In the genomic region with DNA sequence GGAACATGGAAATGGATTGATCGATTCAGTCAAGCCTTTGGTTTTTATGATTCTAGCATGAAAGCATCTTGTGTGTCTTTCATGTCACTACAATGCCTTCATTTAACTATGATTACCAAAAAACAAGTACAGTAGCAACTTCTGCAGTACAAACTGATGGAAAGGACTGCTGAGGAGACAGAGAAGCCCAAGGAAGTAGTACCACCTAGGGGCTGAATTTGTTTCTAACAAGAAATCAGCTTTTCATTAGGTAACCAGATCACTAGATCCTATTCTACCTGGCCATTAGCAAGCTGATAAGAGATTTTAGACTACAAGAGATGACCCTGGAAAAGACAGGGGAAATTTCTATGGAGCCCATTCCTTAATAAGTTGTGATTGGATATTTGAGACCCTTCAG, we compare ENCODE assay signal across 8 cellular contexts. TPM values are rescaled to one million over a fixed set of nuclear protein-coding genes. Genes with fewer than 3 reads are reported as not detected.
DNase-seq lines count a peak whose midpoint lies in the region; ATAC-seq and TF ChIP-seq lines count a peak whose summit lies in the region.

No MANE protein-coding gene starts in this region.

- H3K9ac ChIP-seq in HCT116 (ENCODE audit: low read length): no peak overlapping the region

- BruUV-seq in HCT116 (replicated peaks; lab: Mats Ljungman, UMichigan): no TSS peak

- H3K79me2 ChIP-seq in HCT116 (ENCODE audit: insufficient read depth, low read length): no peaks in the 10 kb centered on the region

- no peaks in the 10 kb centered on the region for H3K36me3 ChIP-seq in HCT116 (ENCODE audit: control insufficient read depth in 1 of 2, insufficient read depth in 2 of 2, low read length in 2 of 2)
- no peaks in the 10 kb centered on the region for H3K36me3 ChIP-seq in ascending aorta
- H3K36me3 ChIP-seq in lung (ENCODE audit: control insufficient read depth in 2 of 2, insufficient read depth in 2 of 2, low read length in 2 of 2): no peaks in the 10 kb centered on the region

- H3K4me3 ChIP-seq in HCT116 (replicated peaks in 1 of 2; ENCODE audit: low read depth in 1 of 2, low read length in 2 of 2) (no peak overlapping the region), ascending aorta (no peak overlapping the region), lung (no peak overlapping the region)

- TF ChIP-seq POLR2A in HCT116 (IDR thresholded peaks at IDR 0.05; ENCODE audit: borderline replicate concordance, extremely low read depth, insufficient read depth, insufficient read length): no peak

- TF ChIP-seq CTCF in CD4-positive, alpha-beta T cell (IDR thresholded peaks at IDR 0.05): peak; percentile 40
- TF ChIP-seq CTCF in HCT116 (IDR thresholded peaks at IDR 0.05 in 2 of 3, conservative IDR thresholded peaks at IDR 0.05 in 1 of 3; ENCODE audit: borderline replicate concordance in 1 of 3, insufficient read depth in 1 of 3, low read depth in 2 of 3, low read length in 2 of 3): peak in 2 of 3 experiments; percentile 44 to 70; a peak in 3 of 6 replicates
- peak; percentile 40 to 56 (median 44) for TF ChIP-seq CTCF in ascending aorta (IDR thresholded peaks at IDR 0.05)
- peak; percentile 18 for TF ChIP-seq CTCF in lung (IDR thresholded peaks at IDR 0.05; ENCODE audit: control extremely low read depth, extremely low read depth)

- H3K27ac ChIP-seq in CD4-positive, alpha-beta T cell (ENCODE audit: low read depth, low read length): no peak overlapping the region
- no peak overlapping the region for H3K27ac ChIP-seq in HCT116 (ENCODE audit: low read depth, low read length)
- no peak overlapping the region for H3K27ac ChIP-seq in ascending aorta
- H3K27ac ChIP-seq in lung (ENCODE audit: low read depth in 1 of 2, low read length in 1 of 2): no peak overlapping the region

- H3K4me1 ChIP-seq in HCT116 (ENCODE audit: control insufficient read depth in 1 of 2, insufficient read depth in 2 of 2, low read length in 2 of 2): peaks cover 2 to 11% of the 10 kb centered on the region in 2 experiments; a peak in 3 of 4 replicates
- H3K4me1 ChIP-seq in ascending aorta: peaks cover 3 to 19% of the 10 kb centered on the region in 2 donors
- peaks cover 0 to 22% of the 10 kb centered on the region in 2 donors for H3K4me1 ChIP-seq in lung (ENCODE audit: control insufficient read depth in 2 of 2, insufficient read depth in 2 of 2, low read length in 2 of 2)

- peak; percentile 81 for TF ChIP-seq RAD21 in HCT116 (IDR thresholded peaks at IDR 0.05; ENCODE audit: low read depth)

- H3K9me2 ChIP-seq in HCT116 (ENCODE audit: insufficient read depth): no peaks in the 10 kb centered on the region

- peak overlapping the region; percentile 16 for H3K4me3 Mint-ChIP-seq in CD4-positive, alpha-beta T cell

- no peak for DNase-seq in CD4-positive, alpha-beta T cell
- DNase-seq in HCT116 (ENCODE audit: low read depth, low spot score): peak; percentile 22
- no peak for DNase-seq in ascending aorta (ENCODE audit: low spot score in 2 of 2)
- DNase-seq in lung (ENCODE audit: low spot score): no peak
- no peak for DNase-seq in SHP77 treated with DMSO at 0.1 percent for 48 hours (lab: John Stamatoyannopoulos, UW)

- H4K20me1 ChIP-seq in HCT116 (ENCODE audit: insufficient read depth): no peaks in the 10 kb centered on the region

- no peak overlapping the region for H3K27ac Mint-ChIP-seq in CD4-positive, alpha-beta T cell

- intact Hi-C loops in CD4-positive, alpha-beta T cell (cut with DNase I, micrococcal nuclease): no loop called here
- intact Hi-C loops in HCT116 (cut with micrococcal nuclease) (loop anchor here (1.0 kb wide), 1 partner anchor 172 kb away; no protein-coding TSS in a partner anchor), ascending aorta (cut with DNase I) (loop anchor here (2.0 kb wide), 1 partner anchor 14 kb away; no protein-coding TSS in a partner anchor)

- peak overlapping the region; percentile 5 for H2AFZ ChIP-seq in HCT116 (ENCODE audit: low read depth, low read length, poor library complexity, severe bottlenecking)

- CTCF ChIA-PET in CD4-positive, alpha-beta T cell (lab: Charles Lee): interaction anchor here (0.6 to 1.2 kb wide), 2 partner anchors 9 to 127 kb away, joined by 3 to 4 read pairs; no protein-coding TSS in a partner anchor
- CTCF ChIA-PET in HCT116 (lab: Charles Lee): interaction anchor here (1.0 to 3.0 kb wide), 2 partner anchors 20 to 173 kb away, joined by 5 to 11 read pairs; no protein-coding TSS in a partner anchor

- peaks cover 7% of the 10 kb centered on the region for H3K36me3 Mint-ChIP-seq in CD4-positive, alpha-beta T cell (ENCODE audit: low read depth)

- no peaks in the 10 kb centered on the region for H3K27me3 ChIP-seq in CD4-positive, alpha-beta T cell (ENCODE audit: control insufficient read depth, insufficient read depth, low read length)
- H3K27me3 ChIP-seq in HCT116 (ENCODE audit: insufficient read depth, low read length) (no peaks in the 10 kb centered on the region), ascending aorta (no peaks in the 10 kb centered on the region), lung (ENCODE audit: control insufficient read depth, insufficient read depth) (no peaks in the 10 kb centered on the region)

- no peaks in the 10 kb centered on the region for H3K9me3 Mint-ChIP-seq in CD4-positive, alpha-beta T cell

- no peaks in the 10 kb centered on the region for H3K9me3 ChIP-seq in CD4-positive, alpha-beta T cell (ENCODE audit: control insufficient read depth, low read length)
- H3K9me3 ChIP-seq in HCT116 (ENCODE audit: control insufficient read depth in 1 of 2, insufficient read depth in 1 of 2, low read depth in 1 of 2, low read length in 2 of 2) (no peaks in the 10 kb centered on the region), ascending aorta (no peaks in the 10 kb centered on the region), lung (ENCODE audit: control insufficient read depth in 2 of 2, insufficient read depth in 1 of 2, low read length in 1 of 2) (no peaks in the 10 kb centered on the region)

- no peak overlapping the region for H3K4me2 ChIP-seq in HCT116 (ENCODE audit: low read length)

- WGBS in lung, 2 donors: 84 to 95% methylated on average over 1 of the region's 1 CpG

- peaks cover 22% of the 10 kb centered on the region for H3K4me1 Mint-ChIP-seq in CD4-positive, alpha-beta T cell (ENCODE audit: low read depth)

- no peak for ATAC-seq in CD4-positive, alpha-beta T cell (ENCODE audit: poor library complexity)
- ATAC-seq in HCT116 (peak; percentile 38; the same call in 1 of the 2 replicates), lung (ENCODE audit: insufficient read depth, low FRiP score) (no peak), HG03025 (IDR thresholded peaks at IDR 0.05; ENCODE audit: low FRiP score, unreplicated experiment) (no peak), HG03439 (IDR thresholded peaks at IDR 0.05; ENCODE audit: unreplicated experiment) (no peak), HG02678 (IDR thresholded peaks at IDR 0.05; ENCODE audit: unreplicated experiment) (no peak)

- RAD21 ChIA-PET in HCT116 (lab: Charles Lee; ENCODE audit: low non-redundant PET in 1 of 2, low total read pairs in 2 of 2, uncharacterized antibody in 2 of 2, unreplicated experiment in 2 of 2): no interaction called here

- H3K27me3 Mint-ChIP-seq in CD4-positive, alpha-beta T cell: no peaks in the 10 kb centered on the region

- POLR2A ChIA-PET in CD4-positive, alpha-beta T cell (lab: Charles Lee): interaction anchor here (0.7 to 3.3 kb wide), 4 partner anchors 25 to 137 kb away, joined by 3 to 10 read pairs (median 4); partner anchors contain the start of genes IFIT2, IFIT5 and LIPA
- POLR2A ChIA-PET in HCT116 (lab: Charles Lee): no interaction called here

TF ChIP-seq in HCT116, 20 proteins besides CTCF, POLR2A, EP300 and RAD21 (continues in another document):
- TF ChIP-seq EZH2 (IDR thresholded peaks at IDR 0.05) (no peak), EZH2phosphoT487 (IDR thresholded peaks at IDR 0.05; ENCODE audit: borderline replicate concordance) (no peak), SRF (IDR thresholded peaks at IDR 0.05; ENCODE audit: low read depth) (no peak), TCF7L2 (IDR thresholded peaks at IDR 0.05; ENCODE audit: borderline replicate concordance, extremely low read depth, insufficient read depth, insufficient read length) (no peak), ZNF274 (IDR thresholded peaks at IDR 0.05; ENCODE audit: low read depth, low read length) (no peak)
- TF ChIP-seq, protein P1, sequence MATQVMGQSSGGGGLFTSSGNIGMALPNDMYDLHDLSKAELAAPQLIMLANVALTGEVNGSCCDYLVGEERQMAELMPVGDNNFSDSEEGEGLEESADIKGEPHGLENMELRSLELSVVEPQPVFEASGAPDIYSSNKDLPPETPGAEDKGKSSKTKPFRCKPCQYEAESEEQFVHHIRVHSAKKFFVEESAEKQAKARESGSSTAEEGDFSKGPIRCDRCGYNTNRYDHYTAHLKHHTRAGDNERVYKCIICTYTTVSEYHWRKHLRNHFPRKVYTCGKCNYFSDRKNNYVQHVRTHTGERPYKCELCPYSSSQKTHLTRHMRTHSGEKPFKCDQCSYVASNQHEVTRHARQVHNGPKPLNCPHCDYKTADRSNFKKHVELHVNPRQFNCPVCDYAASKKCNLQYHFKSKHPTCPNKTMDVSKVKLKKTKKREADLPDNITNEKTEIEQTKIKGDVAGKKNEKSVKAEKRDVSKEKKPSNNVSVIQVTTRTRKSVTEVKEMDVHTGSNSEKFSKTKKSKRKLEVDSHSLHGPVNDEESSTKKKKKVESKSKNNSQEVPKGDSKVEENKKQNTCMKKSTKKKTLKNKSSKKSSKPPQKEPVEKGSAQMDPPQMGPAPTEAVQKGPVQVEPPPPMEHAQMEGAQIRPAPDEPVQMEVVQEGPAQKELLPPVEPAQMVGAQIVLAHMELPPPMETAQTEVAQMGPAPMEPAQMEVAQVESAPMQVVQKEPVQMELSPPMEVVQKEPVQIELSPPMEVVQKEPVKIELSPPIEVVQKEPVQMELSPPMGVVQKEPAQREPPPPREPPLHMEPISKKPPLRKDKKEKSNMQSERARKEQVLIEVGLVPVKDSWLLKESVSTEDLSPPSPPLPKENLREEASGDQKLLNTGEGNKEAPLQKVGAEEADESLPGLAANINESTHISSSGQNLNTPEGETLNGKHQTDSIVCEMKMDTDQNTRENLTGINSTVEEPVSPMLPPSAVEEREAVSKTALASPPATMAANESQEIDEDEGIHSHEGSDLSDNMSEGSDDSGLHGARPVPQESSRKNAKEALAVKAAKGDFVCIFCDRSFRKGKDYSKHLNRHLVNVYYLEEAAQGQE (IDR thresholded peaks at IDR 0.05; ENCODE audit: low read depth): no peak

RNA-seq across cellular contexts. Expression of gene IFIT1, which starts 3.2 kb away (rescaled TPM):
- total RNA-seq in CD4-positive, alpha-beta T cell: 1 to 10 TPM; 5.1 to 6.2 TPM
- total RNA-seq in HCT116 (2021; ENCODE audit: unreplicated experiment): 3.6 TPM
- 1.5 and 2.1 TPM in 2 replicates for polyA plus RNA-seq in HCT116 (2012)
- 28.5 TPM for total RNA-seq in ascending aorta
- 10 to 100 TPM; 11.1 to 16.9 TPM for total RNA-seq in lung
- 10 to 100 TPM; 13.1 to 17.7 TPM for polyA plus RNA-seq in lung

RNA-seq across cellular contexts. Expression of gene IFIT1B, which starts 11.4 kb away (rescaled TPM):
- total RNA-seq in CD4-positive, alpha-beta T cell: under 1 TPM; 0.11 to 0.14 TPM
- not detected for total RNA-seq in HCT116 (2021; ENCODE audit: unreplicated experiment)
- polyA plus RNA-seq in HCT116 (2012): not detected in 2 replicates
- not detected for total RNA-seq in ascending aorta
- 1 to 10 TPM in 1 of 2 donors, under 1 TPM in 1; 0.21 to 3.7 TPM for total RNA-seq in lung
- not detected for polyA plus RNA-seq in lung

RNA-seq across cellular contexts. Expression of gene IFIT5, which starts 25.1 kb away (rescaled TPM):
- total RNA-seq in CD4-positive, alpha-beta T cell: 10 to 100 TPM; 25.2 to 25.9 TPM
- total RNA-seq in HCT116 (2021; ENCODE audit: unreplicated experiment): 11.1 TPM
- 2.4 and 3.6 TPM in 2 replicates for polyA plus RNA-seq in HCT116 (2012)
- total RNA-seq in ascending aorta: 3.3 TPM
- total RNA-seq in lung: 10 to 100 TPM; 17.7 to 21.8 TPM
- 10 to 100 TPM; 12.6 to 13.5 TPM for polyA plus RNA-seq in lung

Comparison
In these comparisons a context has a peak if more than half of its experiments do, and no peak if none do; other contexts are left out.
1. intact Hi-C loops: an anchor here in HCT116 (1.0 kb wide) and ascending aorta (2.0 kb wide); none called in CD4-positive, alpha-beta T cell.